Comparison of ENCODE assay signal across 15 cellular contexts in genomic region chr17:80169784-80170500, GRCh38. TPM values are rescaled to one million over a fixed set of nuclear protein-coding genes. Genes with fewer than 3 reads are reported as not detected.
A peak's percentile ranks its signal among the peaks of the same experiment; 100 is the strongest.
DNase-seq lines count a peak whose midpoint lies in the region; ATAC-seq, FAIRE-seq and TF ChIP-seq lines count a peak whose summit lies in the region.
"Had no signal": no experiment of that assay in that cellular context is flagged by ENCODE, and none has a peak within 500 bp of the region (broad histone marks: within the 10 kb centered on the region; RNA-seq: fewer than 3 reads in every experiment).

CARD14 (plus strand) TSS chr17:80170030; CDS start chr17:80181439, 11,409 bp downstream.

- H3K79me2 ChIP-seq in H1 (ENCODE audit: control insufficient read depth in 1 of 2, insufficient read depth in 2 of 2, low read length in 2 of 2) = no peaks in the 10 kb centered on the region

- H4K91ac ChIP-seq in H1 (replicated peaks; ENCODE audit: insufficient read length, low read length) = no peak within 1 kb of the TSS

- TF ChIP-seq CTCF in H1 (IDR thresholded peaks at IDR 0.05; ENCODE audit: control extremely low read depth in 1 of 3, insufficient read depth in 1 of 3, low read depth in 1 of 3, low read length in 3 of 3) (no peak), upper lobe of right lung (IDR thresholded peaks at IDR 0.05) (no peak)

- CTCF ChIA-PET in H1 (lab: Charles Lee; ENCODE audit: partially characterized antibody) = interaction anchor here (0.6 to 3.6 kb wide), 2 partner anchors 10 to 26 kb away, joined by 3 to 16 read pairs; no protein-coding TSS in a partner anchor

- no peak for TF ChIP-seq POLR2A in H1 (IDR thresholded peaks at IDR 0.05; ENCODE audit: control extremely low read depth in 1 of 2, low read depth in 2 of 2, low read length in 2 of 2)

- ATAC-seq in upper lobe of right lung (peak; percentile 90), GM21367 (IDR thresholded peaks at IDR 0.05; ENCODE audit: unreplicated experiment) (no peak), GM21423 (IDR thresholded peaks at IDR 0.05; ENCODE audit: unreplicated experiment) (no peak)
- ATAC-seq: CD8-positive, alpha-beta T cell had no signal

- no peaks in the 10 kb centered on the region for H3K79me1 ChIP-seq in H1 (ENCODE audit: low read depth, low read length)

- no peak within 1 kb of the TSS for H3K56ac ChIP-seq in H1 (replicated peaks; ENCODE audit: insufficient read length, low read depth, low read length)

- no peak within 1 kb of the TSS for H2BK5ac ChIP-seq in H1 (ENCODE audit: low read depth, low read length)

- H3K4me3 ChIP-seq in H1 (ENCODE audit: extremely low read depth in 1 of 4, insufficient read depth in 2 of 4, low read depth in 3 of 4, low read length in 4 of 4) = no peak within 1 kb of the TSS
- no peak within 1 kb of the TSS for H3K4me3 ChIP-seq in upper lobe of right lung

- no peak within 1 kb of the TSS for H2BK20ac ChIP-seq in H1 (ENCODE audit: low read length)

- WGBS in H1 (ENCODE audit: extremely low coverage in 1 of 2, insufficient coverage in 1 of 2, insufficient read length in 1 of 2, insufficient replicate concordance in 2 of 2, low coverage in 1 of 2, low lambda C conversion rate in 2 of 2, missing lambda C conversion rate in 1 of 2), 2 experiments = 90% methylated on average over 19 of the region's 19 CpGs; no CpG with 5 or more reads in 1 of the 2 experiments

- H3K23me2 ChIP-seq in H1 (ENCODE audit: low read depth, low read length) = no peaks in the 10 kb centered on the region

- no peak within 1 kb of the TSS for H3K14ac ChIP-seq in H1 (ENCODE audit: insufficient read length)

- no peak within 1 kb of the TSS for H4K8ac ChIP-seq in H1 (ENCODE audit: extremely low read depth, insufficient read depth, low read length)

- H2AK5ac ChIP-seq in H1 (ENCODE audit: low read depth, low read length) = no peak within 1 kb of the TSS

- no peak within 1 kb of the TSS for H3K27ac ChIP-seq in H1 (ENCODE audit: low read depth, low read length)
- no peak within 1 kb of the TSS for H3K27ac ChIP-seq in upper lobe of right lung

- no peaks in the 10 kb centered on the region for H3K9me3 ChIP-seq in H1 (ENCODE audit: insufficient read depth in 2 of 2, low read depth in 1 of 2, low read length in 1 of 2)
- no peaks in the 10 kb centered on the region for H3K9me3 ChIP-seq in upper lobe of right lung

- H3K36me3 ChIP-seq in H1 (ENCODE audit: control insufficient read depth in 2 of 4, insufficient read depth in 4 of 4, low read length in 3 of 4) (no peaks in the 10 kb centered on the region), upper lobe of right lung (no peaks in the 10 kb centered on the region)

- H3K27me3 ChIP-seq in H1 (replicated peaks in 1 of 4; ENCODE audit: control insufficient read depth in 3 of 4, extremely low read depth in 1 of 4, insufficient read depth in 3 of 4, low read length in 3 of 4) (no peaks in the 10 kb centered on the region; a peak in 1 of 7 replicates), upper lobe of right lung (no peaks in the 10 kb centered on the region)

- H3K4me1 ChIP-seq in H1 (replicated peaks in 1 of 4; ENCODE audit: control insufficient read depth in 3 of 4, insufficient read depth in 4 of 4, low read length in 3 of 4) (peaks cover 0 to 4% (median 0%) of the 10 kb centered on the region in 4 experiments; a peak in 1 of 7 replicates), upper lobe of right lung (no peaks in the 10 kb centered on the region)

- intact Hi-C loops in upper lobe of right lung (cut with DNase I) = no loop called here

- TF ChIP-seq EP300 in H1 (IDR thresholded peaks at IDR 0.05; ENCODE audit: borderline replicate concordance in 1 of 2, low read depth in 2 of 2, low read length in 2 of 2) = no peak

- H3K4ac ChIP-seq in H1 (replicated peaks; ENCODE audit: insufficient read length, low read depth, low read length) = no peak within 1 kb of the TSS

- H4K20me1 ChIP-seq in H1 (replicated peaks in 1 of 2; ENCODE audit: control insufficient read depth in 1 of 2, insufficient read depth in 2 of 2, low read length in 2 of 2) = no peaks in the 10 kb centered on the region

- H2BK120ac ChIP-seq in H1 (replicated peaks; ENCODE audit: low read depth, low read length) = no peak within 1 kb of the TSS

- DNase-seq in SIG-M5 treated with dmso at 0.1 percent for 504 hours (lab: John Stamatoyannopoulos, UW; ENCODE audit: unreplicated experiment) = peak; percentile 32
- no peak for DNase-seq in SIG-M5 (lab: John Stamatoyannopoulos, UW)
- no peak for DNase-seq in H1 (ENCODE audit: low read depth in 1 of 2, low spot score in 2 of 2)
- peak; percentile 7 for DNase-seq in medulla oblongata (ENCODE audit: extremely low spot score)
- no peak for DNase-seq in upper lobe of right lung
- DNase-seq in frontal cortex (ENCODE audit: low spot score in 2 of 2) = no peak
- DNase-seq: activated naive CD4-positive, alpha-beta T cell; CD8-positive, alpha-beta T cell; effector CD4-positive, alpha-beta T cell; NCI-H2029; NK-92 treated with Interleukin-12 subunit alpha and Interleukin-12 subunit beta, amount 100 ng/mL, for 24 hours had no signal

- no peak within 1 kb of the TSS for H3K23ac ChIP-seq in H1 (ENCODE audit: insufficient read length)

- no peak within 1 kb of the TSS for H3K4me2 ChIP-seq in H1 (ENCODE audit: insufficient read depth in 1 of 2, low read depth in 2 of 2, low read length in 2 of 2)

- no peak within 1 kb of the TSS for H3K18ac ChIP-seq in H1 (ENCODE audit: extremely low read depth, low read length)

- H3K9ac ChIP-seq in H1 (replicated peaks in 1 of 4; ENCODE audit: extremely low read depth in 1 of 4, low read depth in 3 of 4, low read length in 3 of 4) = no peak within 1 kb of the TSS; a peak in 1 of 7 replicates

- no peak for FAIRE-seq in H1 (lab: Jason Lieb, UNC)
- no peak for FAIRE-seq in frontal cortex (lab: Jason Lieb, UNC)
- FAIRE-seq: A204.1, H54 had no signal

- H2BK12ac ChIP-seq in H1 (ENCODE audit: low read depth, low read length) = 0 out of 2 replicates have a peak within 1 kb of the TSS, but pooled peaks have one; percentile 27

- TF ChIP-seq RAD21 in H1 (IDR thresholded peaks at IDR 0.05 in 1 of 2, conservative IDR thresholded peaks at IDR 0.05 in 1 of 2; ENCODE audit: low read depth in 2 of 2, low read length in 2 of 2) = no peak

- H2AFZ ChIP-seq in H1 (ENCODE audit: low read length) = no peak within 1 kb of the TSS

- H4K5ac ChIP-seq in H1 (ENCODE audit: insufficient read length, low read depth, low read length) = no peak within 1 kb of the TSS

- POLR2A ChIA-PET in H1 (lab: Charles Lee; ENCODE audit: partially characterized antibody) = interaction anchor here (1.1 to 1.3 kb wide), 2 partner anchors 9 to 153 kb away, joined by 3 read pairs; no protein-coding TSS in a partner anchor

- peak within 1 kb of the TSS; percentile 25; the same call in 1 of the 2 replicates for H2BK15ac ChIP-seq in H1 (ENCODE audit: low read length)

TF ChIP-seq in H1, 55 proteins besides CTCF, POLR2A, EP300 and RAD21:
- TF ChIP-seq TBP (IDR thresholded peaks at IDR 0.05; ENCODE audit: low read depth, low read length) (no peak), SRF (IDR thresholded peaks at IDR 0.05; ENCODE audit: low read depth, low read length) (0 out of 2 replicates have a peak, but pooled peaks have one; percentile 38)

RNA-seq across cellular contexts. Expression of gene CARD14, which starts in this region (rescaled TPM):
- total RNA-seq in H1 (2021; fragmentation: NEBNext Ultra II Directional; extraction: Animal tissue kit (Norgen Biotek cat#: 25700)) = not detected in 2 replicates
- 0.08 and 0.16 TPM in 2 replicates for polyA plus RNA-seq in H1 (2011; rRNA removed)
- polyA plus RNA-seq in H1 (2011; cell fraction: cytosol; rRNA removed) = 0.22 TPM
- 0.50 TPM for polyA plus RNA-seq in H1 (2011; cell fraction: nucleus; rRNA removed)
- polyA plus RNA-seq in H1 (2012, experiment 1 of 2) = 0.28 to 0.57 TPM (median 0.48 TPM) in 4 replicates
- 0.24 TPM for polyA plus RNA-seq in H1 (2012, experiment 2 of 2)
- 0.02 TPM for polyA plus RNA-seq in H1 (2013, experiment 1 of 2)
- 0.06 TPM for polyA plus RNA-seq in H1 (2013, experiment 2 of 2)
- 0.20 and 1.1 TPM in 2 replicates for polyA minus RNA-seq in H1 (2011; rRNA and poly(A)+ RNA removed)
- 1.8 TPM for polyA minus RNA-seq in H1 (2011; cell fraction: cytosol; rRNA and poly(A)+ RNA removed)
- 0.50 TPM for polyA minus RNA-seq in H1 (2011; cell fraction: nucleus; rRNA and poly(A)+ RNA removed)
- 1.1 TPM for total RNA-seq in upper lobe of right lung
- total RNA-seq in frontal cortex = 0.41 TPM
- total RNA-seq: CD8-positive, alpha-beta T cell had no signal

Comparison
In these comparisons a context has a peak if more than half of its experiments do, and no peak if none do; other contexts are left out.
1. DNase-seq: peak in SIG-M5 treated with dmso at 0.1 percent for 504 hours (single experiment) and medulla oblongata (single experiment); none in SIG-M5 (single experiment), H1 (0 of 2), upper lobe of right lung (single experiment) and frontal cortex (0 of 2).